Comparison of ENCODE assay signal across 8 cellular contexts in the genomic region with DNA sequence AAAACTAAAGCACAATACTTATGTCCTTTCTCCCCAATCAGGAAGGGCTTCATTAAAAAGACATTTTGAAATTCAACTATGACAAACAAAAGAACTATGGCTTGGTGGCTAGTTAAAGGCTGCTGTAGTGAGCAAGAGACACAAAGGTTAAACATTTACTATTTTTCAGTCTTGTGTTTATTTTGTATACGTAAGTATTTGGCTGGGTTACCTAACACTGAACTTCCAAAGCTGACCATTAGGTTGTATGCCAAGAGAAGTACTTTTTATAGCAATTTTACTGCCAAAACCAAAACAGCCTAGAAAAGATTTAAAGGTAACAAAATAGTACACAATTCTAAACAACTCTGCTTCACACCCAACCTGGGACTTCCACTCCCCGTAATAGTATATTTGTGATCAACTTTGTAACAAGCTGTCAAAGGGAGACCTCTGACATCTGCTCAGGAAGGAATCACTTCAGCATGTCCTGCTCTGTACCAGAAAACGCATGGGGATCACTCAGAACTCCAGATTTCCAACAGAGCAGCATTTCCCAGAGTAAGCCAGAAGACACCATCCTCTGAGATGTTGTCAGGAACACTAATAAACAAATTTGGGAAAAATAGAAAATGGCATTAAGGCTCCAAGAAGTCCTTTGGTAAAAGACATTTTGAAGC.
A peak's percentile ranks its signal among the peaks of the same experiment; 100 is the strongest.
DNase-seq lines count a peak whose midpoint lies in the region; ATAC-seq and TF ChIP-seq lines count a peak whose summit lies in the region.
"Not testable (repeated sequence)": the region's sequence is repeated elsewhere in the genome, so short reads cannot be mapped to it uniquely, and the experiment has no call there.

No MANE protein-coding gene starts in this region.

- H3K36me3 ChIP-seq in left lung, result not testable (repeated sequence)

- H3K27me3 ChIP-seq in left lung, result not testable (repeated sequence)

- intact Hi-C loops in left lung (cut with DNase I), result not testable (repeated sequence)

- DNase-seq in DMS53 (lab: John Stamatoyannopoulos, UW) (peak; percentile 70), HT-29 (ENCODE audit: low spot score) (peak; percentile 60), choroid plexus epithelial cell (ENCODE audit: low read depth) (peak; percentile 73), fibroblast of villous mesenchyme (ENCODE audit: low read depth) (peak; percentile 76), skeletal muscle cell (ENCODE audit: low read depth) (peak; percentile 35)
- DNase-seq in left lung, result not testable (repeated sequence)

- ATAC-seq in left lung, result peak; percentile 71

- H3K4me3 ChIP-seq in choroid plexus epithelial cell (ENCODE audit: low read depth, low read length); fibroblast of villous mesenchyme (ENCODE audit: low read depth, low read length); left lung; skeletal muscle cell (ENCODE audit: low read depth, low read length): not testable (repeated sequence)

- H3K27ac ChIP-seq in 22Rv1, result peak overlapping the region; percentile 60
- peak overlapping the region; percentile 78 for H3K27ac ChIP-seq in VCaP
- not testable (repeated sequence) for H3K27ac ChIP-seq in left lung

- TF ChIP-seq CTCF in 22Rv1 (IDR thresholded peaks at IDR 0.05), result peak; percentile 16; the same call in 1 of the 2 replicates
- TF ChIP-seq CTCF in VCaP (conservative IDR thresholded peaks at IDR 0.05), result peak; percentile 36
- TF ChIP-seq CTCF in choroid plexus epithelial cell (conservative IDR thresholded peaks at IDR 0.05; ENCODE audit: low read depth, low read length); fibroblast of villous mesenchyme (IDR thresholded peaks at IDR 0.05; ENCODE audit: insufficient read depth, low read depth, low read length); left lung (IDR thresholded peaks at IDR 0.05): not testable (repeated sequence)

- H3K4me1 ChIP-seq in left lung, result not testable (repeated sequence)

- not testable (repeated sequence) for H3K9me3 ChIP-seq in left lung
